ENCODE assay signal across 26 cellular contexts in the genomic region with DNA sequence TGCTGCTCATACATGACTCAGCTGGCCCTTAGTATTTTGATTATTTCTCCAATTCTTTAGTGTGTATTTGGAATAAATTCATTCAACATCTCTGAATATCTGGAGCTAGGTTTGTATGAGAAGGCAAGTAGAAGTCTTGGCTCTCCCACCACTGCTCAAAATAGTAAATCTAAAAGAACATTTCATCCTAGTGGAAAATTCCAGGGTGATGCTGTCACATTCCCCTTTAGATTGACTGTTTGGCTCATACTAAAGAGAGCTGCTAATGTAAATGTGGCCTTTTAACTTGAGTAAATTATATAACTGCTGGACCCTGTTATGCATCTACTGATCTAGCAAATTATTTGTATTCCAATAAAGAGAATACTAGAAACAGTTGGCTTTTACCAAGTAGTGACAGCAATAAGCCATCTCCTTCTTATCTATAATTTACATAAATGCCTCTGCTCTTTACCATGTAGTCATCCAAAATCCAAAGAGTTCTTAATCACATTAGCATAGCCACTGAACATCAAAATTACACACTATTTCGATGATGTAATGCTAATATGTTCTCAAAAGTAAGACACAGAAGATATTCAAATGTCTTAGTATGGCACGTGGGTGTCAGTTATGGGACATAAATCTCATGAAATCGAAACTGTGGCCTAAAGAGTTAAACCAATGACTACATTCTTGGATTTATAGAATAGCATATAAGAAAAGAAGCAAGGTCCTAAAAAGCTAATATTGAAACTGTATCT.
DNase-seq lines count a peak whose midpoint lies in the region; ATAC-seq and TF ChIP-seq lines count a peak whose summit lies in the region.
"Had no signal": no experiment of that assay in that cellular context is flagged by ENCODE, and none has a peak within 500 bp of the region (broad histone marks: within the 10 kb centered on the region; RNA-seq: fewer than 3 reads in every experiment).

No MANE protein-coding gene starts in this region.

- H3K9me3 ChIP-seq in heart left ventricle: no peaks in the 10 kb centered on the region
- no peaks in the 10 kb centered on the region for H3K9me3 ChIP-seq in right cardiac atrium (ENCODE audit: control insufficient read depth, low read length)
- no peaks in the 10 kb centered on the region for H3K9me3 ChIP-seq in tibial artery
- H3K9me3 ChIP-seq: esophagus muscularis mucosa, ovary, suprapubic skin had no signal

- peaks cover 0 to 19% (median 3%) of the 10 kb centered on the region in 12 donors for H3K4me1 ChIP-seq in heart left ventricle
- H3K4me1 ChIP-seq in right cardiac atrium (ENCODE audit: control insufficient read depth, insufficient read depth, low read length): no peaks in the 10 kb centered on the region
- peaks cover 0 to 47% (median 17%) of the 10 kb centered on the region in 4 donors for H3K4me1 ChIP-seq in tibial artery
- H3K4me1 ChIP-seq: suprapubic skin had no signal

- no peak for TF ChIP-seq POLR2A in heart left ventricle (IDR thresholded peaks at IDR 0.05)

- intact Hi-C loops in heart left ventricle (cut with DNase I): no loop called here
- intact Hi-C loops in right cardiac atrium (cut with DNase I): no loop called here
- intact Hi-C loops in tibial artery (cut with DNase I; ENCODE audit: low total_unique reads): no loop called here

- H3K4me3 ChIP-seq in heart left ventricle (no peak overlapping the region), right cardiac atrium (ENCODE audit: low read length) (no peak overlapping the region), choroid plexus epithelial cell (ENCODE audit: low read depth, low read length) (no peak overlapping the region), tibial artery (no peak overlapping the region)
- H3K4me3 ChIP-seq: esophagus muscularis mucosa, GM23338, ovary, PC-9, suprapubic skin had no signal

- H3K27ac ChIP-seq in heart left ventricle (no peak overlapping the region), right cardiac atrium (ENCODE audit: low read length) (no peak overlapping the region), tibial artery (peak overlapping the region; percentile 42 to 66)
- H3K27ac ChIP-seq: esophagus muscularis mucosa, ovary, PC-9, suprapubic skin had no signal

- H3K27me3 ChIP-seq in heart left ventricle (no peaks in the 10 kb centered on the region), right cardiac atrium (ENCODE audit: control insufficient read depth, insufficient read depth) (no peaks in the 10 kb centered on the region), tibial artery (no peaks in the 10 kb centered on the region)
- H3K27me3 ChIP-seq: esophagus muscularis mucosa, ovary, suprapubic skin had no signal

- DNase-seq in heart left ventricle (no peak), right cardiac atrium (no peak), choroid plexus epithelial cell (ENCODE audit: low read depth) (peak; percentile 2), middle frontal gyrus (ENCODE audit: extremely low spot score, low spot score) (peak; percentile 18), tibial artery (no peak)
- DNase-seq: activated CD4-positive, alpha-beta T cell treated with anti-CD3 and anti-CD28 coated beads, Interleukin-2, amount 50 U/mL, for 4 hours; activated naive CD4-positive, alpha-beta T cell treated with Interleukin-2 at 50 U/mL for 16 hours; amniotic stem cell; CD4-positive, CD25-positive, alpha-beta regulatory T cell; cortex of kidney; islet precursor cell; NCI-H1092 treated with DMSO at 0.1 percent for 48 hours; NCI-H187 treated with DMSO at 0.1 percent for 48 hours; NCI-H524 treated with DMSO at 0.1 percent for 48 hours; ovary; PC-9; retina; SHP77 treated with DMSO at 0.1 percent for 48 hours; stimulated activated CD4-positive, alpha-beta T cell treated with anti-CD3 and anti-CD28 coated beads, Interleukin-4, amount 100 ng/mL, for 4 hours had no signal

- H3K36me3 ChIP-seq in heart left ventricle: no peaks in the 10 kb centered on the region
- H3K36me3 ChIP-seq in tibial artery: no peaks in the 10 kb centered on the region
- H3K36me3 ChIP-seq: esophagus muscularis mucosa, ovary, suprapubic skin had no signal

- TF ChIP-seq CTCF in heart left ventricle (IDR thresholded peaks at IDR 0.05) (no peak), choroid plexus epithelial cell (conservative IDR thresholded peaks at IDR 0.05; ENCODE audit: low read depth, low read length) (no peak), tibial artery (IDR thresholded peaks at IDR 0.05) (no peak)

- 62 to 77% (median 74%) methylated on average over 3 of the region's 3 CpGs for WGBS in heart left ventricle, 4 donors
- 66% methylated on average over 3 of the region's 3 CpGs for WGBS in right cardiac atrium

- ATAC-seq in heart left ventricle (peak; percentile 72 to 86 (median 82)), right cardiac atrium (no peak), HG02852 (IDR thresholded peaks at IDR 0.05; ENCODE audit: unreplicated experiment) (no peak), GM18861 (IDR thresholded peaks at IDR 0.05; ENCODE audit: unreplicated experiment) (no peak), HG03442 (IDR thresholded peaks at IDR 0.05; ENCODE audit: unreplicated experiment) (no peak)
- ATAC-seq: GM23338; stimulated activated memory B cell treated with anti-CD40 and anti-IgM and Interleukin-4, amounts not matched to agents 10 μg/mL and 1 μg/mL and 100 μg/mL, for 72 hours had no signal

Comparison
In these comparisons a context has a peak if more than half of its experiments do, and no peak if none do; other contexts are left out.
1. ATAC-seq: peak in heart left ventricle (4 of 4); none in right cardiac atrium (0 of 2), HG02852 (single experiment), GM18861 (single experiment) and HG03442 (single experiment).
2. DNase-seq: peak in choroid plexus epithelial cell (single experiment) and middle frontal gyrus (single experiment); none in heart left ventricle (0 of 5), right cardiac atrium (0 of 3) and tibial artery (0 of 2).
3. H3K27ac ChIP-seq: peak in tibial artery (2 of 2); none in heart left ventricle (0 of 12) and right cardiac atrium (single experiment).